ENCODE assay signal across 20 cellular contexts in the genomic region with DNA sequence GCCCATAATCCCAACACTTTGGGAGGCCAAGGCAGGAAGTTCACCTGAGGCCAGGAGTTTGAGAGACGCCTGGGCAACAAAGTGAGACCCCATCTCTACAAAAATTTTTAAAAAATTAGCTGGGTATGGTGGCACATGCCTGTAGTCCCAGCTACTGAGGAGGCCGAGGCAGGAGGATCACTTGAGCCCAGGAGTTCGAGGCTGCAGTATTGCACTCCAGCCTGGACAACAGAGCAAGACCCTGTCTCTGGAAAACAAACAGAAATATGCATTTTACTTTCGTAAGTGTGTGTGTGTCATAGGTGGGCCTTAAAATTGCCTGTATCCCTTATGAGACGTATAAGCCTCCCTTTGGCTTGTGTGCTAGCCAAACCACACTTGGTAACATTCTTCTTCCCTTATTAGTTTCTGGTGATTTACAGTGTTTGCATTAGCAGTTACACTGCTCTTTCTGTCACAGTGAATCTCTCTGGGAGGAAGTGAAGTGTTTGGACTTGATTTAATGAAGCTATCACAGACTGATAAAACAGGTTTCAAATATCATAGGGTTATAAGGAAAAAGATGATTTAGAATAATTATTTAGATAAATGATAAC. TPM values are rescaled to one million over a fixed set of nuclear protein-coding genes. Genes with fewer than 3 reads are reported as not detected.
A peak's percentile ranks its signal among the peaks of the same experiment; 100 is the strongest.
DNase-seq lines count a peak whose midpoint lies in the region; ATAC-seq, FAIRE-seq and TF ChIP-seq lines count a peak whose summit lies in the region.
"Had no signal": no experiment of that assay in that cellular context is flagged by ENCODE, and none has a peak within 500 bp of the region (broad histone marks: within the 10 kb centered on the region; RNA-seq: fewer than 3 reads in every experiment).

No MANE protein-coding gene starts in this region.

- no peak overlapping the region for H2BK5ac ChIP-seq in IMR-90 (ENCODE audit: low read depth, low read length, poor library complexity, severe bottlenecking)

- no peaks in the 10 kb centered on the region for H3K9me1 ChIP-seq in IMR-90 (ENCODE audit: insufficient read depth, low read length)

- H3K14ac ChIP-seq in IMR-90 (replicated peaks; ENCODE audit: low read depth, low read length), result no peak overlapping the region

- H2BK120ac ChIP-seq in IMR-90 (ENCODE audit: low read depth, low read length), result no peak overlapping the region

- H3K79me1 ChIP-seq in IMR-90 (ENCODE audit: low read depth in 1 of 2, low read length in 2 of 2), result no peaks in the 10 kb centered on the region

- no peak overlapping the region for H2AK5ac ChIP-seq in IMR-90 (ENCODE audit: low read depth, low read length)

- no peak overlapping the region for H4K5ac ChIP-seq in IMR-90 (ENCODE audit: low read depth, low read length)

- H2BK15ac ChIP-seq in IMR-90 (ENCODE audit: low read depth, low read length), result no peak overlapping the region

- H3K4me2 ChIP-seq in IMR-90 (ENCODE audit: low read depth, low read length), result no peak overlapping the region
- H3K4me2 ChIP-seq in neural cell (ENCODE audit: low read length), result no peak overlapping the region
- H3K4me2 ChIP-seq in GM23248 (ENCODE audit: unreplicated experiment), result no peak overlapping the region

- no peaks in the 10 kb centered on the region for H3F3A ChIP-seq in neural cell (ENCODE audit: insufficient read depth, low read length, poor library complexity, severe bottlenecking)
- H3F3A ChIP-seq in GM23248 (ENCODE audit: insufficient read depth), result no peaks in the 10 kb centered on the region

- TF ChIP-seq CTCF in AG10803 (conservative IDR thresholded peaks at IDR 0.05; ENCODE audit: low read length), result no peak
- no peak for TF ChIP-seq CTCF in IMR-90 (conservative IDR thresholded peaks at IDR 0.05; ENCODE audit: low read depth, low read length)
- no peak for TF ChIP-seq CTCF in astrocyte of the spinal cord (IDR thresholded peaks at IDR 0.05; ENCODE audit: low read depth, low read length)
- no peak for TF ChIP-seq CTCF in neural cell (IDR thresholded peaks at IDR 0.05; ENCODE audit: poor library complexity, severe bottlenecking)

- H4K20me1 ChIP-seq in IMR-90 (ENCODE audit: insufficient read depth, low read length) (no peaks in the 10 kb centered on the region), neural cell (ENCODE audit: insufficient read depth) (no peaks in the 10 kb centered on the region), GM23248 (ENCODE audit: insufficient read depth) (no peaks in the 10 kb centered on the region)

- H3K9me3 ChIP-seq in IMR-90 (ENCODE audit: control insufficient read depth, insufficient read depth, low read length) (no peaks in the 10 kb centered on the region), neural cell (ENCODE audit: low read length) (no peaks in the 10 kb centered on the region), GM23248 (ENCODE audit: low read depth) (no peaks in the 10 kb centered on the region)

- no peak overlapping the region for H2AK9ac ChIP-seq in IMR-90 (replicated peaks; ENCODE audit: low read depth, low read length, poor library complexity)

- H2AFZ ChIP-seq in IMR-90 (replicated peaks; ENCODE audit: low read length, poor library complexity), result no peak overlapping the region
- H2AFZ ChIP-seq in neural cell (ENCODE audit: low read depth, low read length), result no peak overlapping the region
- H2AFZ ChIP-seq in GM23248, result no peak overlapping the region

- in situ Hi-C loops in IMR-90 (cut with MboI; ENCODE audit: low sequenced_read_pairs), result no loop called here
- in situ Hi-C loops in astrocyte of the spinal cord (cut with HindIII; ENCODE audit: low sequenced_read_pairs), result no loop called here
- in situ Hi-C loops in GM23248 (cut with MboI), result no loop called here

- TF ChIP-seq RAD21 in IMR-90 (IDR thresholded peaks at IDR 0.05; ENCODE audit: low read length) (no peak), neural cell (conservative IDR thresholded peaks at IDR 0.05) (no peak)

- CTCF ChIA-PET in IMR-90 (lab: Yijun Ruan, JAX), result no interaction called here

- no peaks in the 10 kb centered on the region for H3K79me2 ChIP-seq in neural cell (replicated peaks; ENCODE audit: insufficient read depth, low read length)
- H3K79me2 ChIP-seq in GM23248 (ENCODE audit: insufficient read depth), result no peaks in the 10 kb centered on the region

- FAIRE-seq in HTR-8/SVneo (lab: Jason Lieb, UNC), result no peak
- FAIRE-seq: GM12878 had no signal

- no TSS peak for BruUV-seq in IMR-90 (replicated peaks; lab: Mats Ljungman, UMichigan)

- H3K9ac ChIP-seq in IMR-90 (ENCODE audit: low read depth, low read length) (no peak overlapping the region), neural cell (ENCODE audit: low read length) (no peak overlapping the region), GM23248 (no peak overlapping the region)

- no peak for ATAC-seq in IMR-90 (ENCODE audit: low read depth)
- ATAC-seq: GM12878, Right ventricle myocardium inferior had no signal

- H3K4me1 ChIP-seq in IMR-90 (ENCODE audit: control insufficient read depth, insufficient read depth, low read length) (no peaks in the 10 kb centered on the region), GM23248 (ENCODE audit: insufficient read depth) (no peaks in the 10 kb centered on the region)

- H3K18ac ChIP-seq in IMR-90 (ENCODE audit: low read depth, low read length), result no peak overlapping the region

- H3K27ac ChIP-seq in IMR-90 (ENCODE audit: insufficient read depth, low read length) (no peak overlapping the region), neural cell (ENCODE audit: low read length) (peak overlapping the region; percentile 46), GM23248 (no peak overlapping the region)

- no peak overlapping the region for H4K8ac ChIP-seq in IMR-90 (ENCODE audit: low read depth in 2 of 2, low read length in 2 of 2)

- H2BK20ac ChIP-seq in IMR-90 (ENCODE audit: low read depth, low read length), result no peak overlapping the region

- H3K36me3 ChIP-seq in IMR-90 (ENCODE audit: control insufficient read depth, insufficient read depth, low read length) (no peaks in the 10 kb centered on the region), neural cell (ENCODE audit: insufficient read depth, low read length) (no peaks in the 10 kb centered on the region), GM23248 (ENCODE audit: low read depth) (no peaks in the 10 kb centered on the region)

- no CpG with 5 or more reads among the region's 5 CpGs for WGBS in IMR-90 (ENCODE audit: extremely low coverage in 2 of 2, insufficient read length in 1 of 2), 2 experiments
- 68 to 71% methylated on average over 5 of the region's 5 CpGs for WGBS in GM23248 (ENCODE audit: low coverage in 1 of 2, low lambda C conversion rate in 2 of 2, missing lambda C conversion rate in 2 of 2), 2 experiments

- H3K4me3 ChIP-seq in AG10803 (ENCODE audit: low read length) (no peak overlapping the region), IMR-90 (ENCODE audit: insufficient read depth, low read depth, low read length) (no peak overlapping the region), astrocyte of the spinal cord (ENCODE audit: low read depth, low read length) (no peak overlapping the region), neural cell (ENCODE audit: low read length) (no peak overlapping the region), GM23248 (no peak overlapping the region)
- H3K4me3 ChIP-seq: GM12878 had no signal

- H3K9me2 ChIP-seq in neural cell (ENCODE audit: insufficient read depth, low read length), result no peaks in the 10 kb centered on the region
- H3K9me2 ChIP-seq in GM23248 (ENCODE audit: insufficient read depth), result no peaks in the 10 kb centered on the region

- POLR2A ChIA-PET in IMR-90 (lab: Charles Lee; ENCODE audit: unreplicated experiment), result no interaction called here

- TF ChIP-seq POLR2A in IMR-90 (IDR thresholded peaks at IDR 0.05; ENCODE audit: low read depth, low read length), result no peak

- TF ChIP-seq EP300 in neural cell (conservative IDR thresholded peaks at IDR 0.05; ENCODE audit: poor library complexity, severe bottlenecking), result no peak

- no peak overlapping the region for H3K4ac ChIP-seq in IMR-90 (ENCODE audit: low read depth, low read length)

- H3K23ac ChIP-seq in IMR-90 (ENCODE audit: low read depth, low read length), result no peak overlapping the region

- dilution Hi-C loops in IMR-90 (cut with HindIII; ENCODE audit: low sequenced_read_pairs, unreplicated experiment), result no loop called here

- H4K91ac ChIP-seq in IMR-90 (ENCODE audit: insufficient read depth, low read depth, low read length), result no peak overlapping the region

- no peak overlapping the region for H3K56ac ChIP-seq in IMR-90 (ENCODE audit: extremely low read depth, insufficient read depth, low read length)

- intact Hi-C loops in IMR-90 (cut with micrococcal nuclease), result no loop called here

- peak; percentile 13 for DNase-seq in AG10803 (ENCODE audit: low read depth)
- DNase-seq in IMR-90, result peak; percentile 8
- DNase-seq in astrocyte of the spinal cord (ENCODE audit: low read depth, low spot score), result peak; percentile 12
- DNase-seq in EL, result no peak
- DNase-seq in HTR-8/SVneo (ENCODE audit: insufficient read length, low spot score), result no peak
- no peak for DNase-seq in GM23248
- DNase-seq in superior temporal gyrus (ENCODE audit: extremely low spot score), result no peak
- DNase-seq: H7; HFFc6; KG1; NCI-H1105; NCI-H2029 treated with DMSO at 0.1 percent for 48 hours; NCI-H2171; NCI-H345; NCI-H524; NCI-H774; NK-92 treated with Interleukin-12 subunit alpha and Interleukin-12 subunit beta, amount 100 ng/mL, for 24 hours had no signal

- no peaks in the 10 kb centered on the region for H3K27me3 ChIP-seq in IMR-90 (ENCODE audit: control insufficient read depth, insufficient read depth, low read length)
- no peaks in the 10 kb centered on the region for H3K27me3 ChIP-seq in neural cell (ENCODE audit: insufficient read depth, low read depth, low read length)
- no peaks in the 10 kb centered on the region for H3K27me3 ChIP-seq in GM23248 (replicated peaks; ENCODE audit: insufficient read depth)

TF ChIP-seq in IMR-90, 13 proteins besides CTCF, POLR2A, EP300 and RAD21 (continues in another document):
- no peak for TF ChIP-seq CEBPB (IDR thresholded peaks at IDR 0.05; ENCODE audit: low read depth, low read length)
- no peak for TF ChIP-seq MAFK (IDR thresholded peaks at IDR 0.05; ENCODE audit: low read depth, low read length)
- TF ChIP-seq FOS (IDR thresholded peaks at IDR 0.05; ENCODE audit: low read depth, low read length), result no peak

TF ChIP-seq in neural cell, 6 proteins besides CTCF, POLR2A, EP300 and RAD21 (continues in another document):
- TF ChIP-seq SMC3 (conservative IDR thresholded peaks at IDR 0.05; ENCODE audit: poor library complexity), result no peak

RNA-seq across cellular contexts. Expression of a gene that starts 48.9 kb away (rescaled TPM):
- total RNA-seq in IMR-90 (2012; rRNA removed), result 0.54 and 0.83 TPM in 2 replicates
- polyA plus RNA-seq in IMR-90 (2012; rRNA removed), result 0.37 and 0.53 TPM in 2 replicates
- polyA plus RNA-seq in IMR-90 (2012; cell fraction: cytosol; rRNA removed), result 0.31 and 0.81 TPM in 2 replicates
- 0.61 and 1.3 TPM in 2 replicates for polyA plus RNA-seq in IMR-90 (2012; cell fraction: nucleus; rRNA removed; ENCODE audit: low replicate concordance)
- polyA plus RNA-seq in neural cell, result 6.3 and 7.2 TPM in 2 replicates
- 36.0 and 45.8 TPM in 2 replicates for polyA minus RNA-seq in neural cell
- total RNA-seq in GM23248 (2014; rRNA removed; shearing (Covaris generic)), result 7.8 and 8.0 TPM in 2 replicates
- 2.4 and 2.5 TPM in 2 replicates for polyA plus RNA-seq in GM23248 (2016; fragmentation: Nextera tagmentation; extraction: Ambion mirVana)

Comparison
In these comparisons a context has a peak if more than half of its experiments do, and no peak if none do; other contexts are left out.
1. DNase-seq: peak in AG10803 (single experiment), IMR-90 (single experiment) and astrocyte of the spinal cord (single experiment); none in EL (single experiment), HTR-8/SVneo (single experiment), GM23248 (single experiment) and superior temporal gyrus (single experiment).